Comparison of ENCODE assay signal across 14 cellular contexts in genomic region chr3:46565113-46565490, GRCh38. TPM values are rescaled to one million over a fixed set of nuclear protein-coding genes. Genes with fewer than 3 reads are reported as not detected.
DNase-seq lines count a peak whose midpoint lies in the region; ATAC-seq and TF ChIP-seq lines count a peak whose summit lies in the region.
"Had no signal": no experiment of that assay in that cellular context is flagged by ENCODE, and none has a peak within 500 bp of the region (broad histone marks: within the 10 kb centered on the region; RNA-seq: fewer than 3 reads in every experiment).

No MANE protein-coding gene starts in this region.

- H3K4me1 Mint-ChIP-seq in activated T-cell treated with anti-CD3 and anti-CD28 coated beads, Interleukin-2, amount 50 U/mL, for 4 hours (ENCODE audit: low read depth) = peaks cover 12% of the 10 kb centered on the region
- H3K4me1 Mint-ChIP-seq in stimulated activated naive CD8-positive, alpha-beta T cell treated with anti-CD3 and anti-CD28 coated beads, Interleukin-15, amount 100 ng/mL, for 72 hours = peaks cover 14% of the 10 kb centered on the region

- peak overlapping the region; percentile 70 for H3K4me3 Mint-ChIP-seq in activated T-cell treated with anti-CD3 and anti-CD28 coated beads, Interleukin-2, amount 50 U/mL, for 4 hours
- peak overlapping the region; percentile 45 to 77 for H3K4me3 Mint-ChIP-seq in stimulated activated naive CD8-positive, alpha-beta T cell treated with anti-CD3 and anti-CD28 coated beads, Interleukin-15, amount 100 ng/mL, for 72 hours

- no peak for DNase-seq in activated T-cell treated with anti-CD3 and anti-CD28 coated beads, Interleukin-2, amount 50 U/mL, for 4 hours
- DNase-seq in activated T-cell treated with anti-CD3 and anti-CD28 coated beads, Interleukin-2, amount 50 U/mL, for 1 hour = no peak
- no peak for DNase-seq in activated naive CD4-positive, alpha-beta T cell treated with anti-CD3 and anti-CD28 coated beads, Interleukin-2, amount 50 U/mL, for 72 hours (ENCODE audit: low spot score in 2 of 2)
- DNase-seq in lower lobe of right lung = no peak
- no peak for DNase-seq in stimulated activated naive CD8-positive, alpha-beta T cell treated with anti-CD3 and anti-CD28 coated beads, Interleukin-15, amount 100 ng/mL, for 72 hours
- no peak for DNase-seq in stimulated activated CD8-positive, alpha-beta memory T cell treated with anti-CD3 and anti-CD28 coated beads, Interleukin-4, amount 100 ng/mL, for 48 hours
- no peak for DNase-seq in globus pallidus (ENCODE audit: low spot score)
- DNase-seq in NCI-H526 treated with DMSO at 0.1 percent for 48 hours (lab: John Stamatoyannopoulos, UW) = no peak
- DNase-seq: GF-D8, tibial artery had no signal

- H3K9me3 ChIP-seq in lower lobe of right lung = no peaks in the 10 kb centered on the region

- H3K27ac Mint-ChIP-seq in activated naive CD4-positive, alpha-beta T cell treated with anti-CD3 and anti-CD28 coated beads, Interleukin-2, amount 50 U/mL, for 72 hours = no peak overlapping the region
- peak overlapping the region in 1 of 2 donors; percentile 39 for H3K27ac Mint-ChIP-seq in stimulated activated naive CD8-positive, alpha-beta T cell treated with anti-CD3 and anti-CD28 coated beads, Interleukin-15, amount 100 ng/mL, for 72 hours

- TF ChIP-seq CTCF in lower lobe of right lung (IDR thresholded peaks at IDR 0.05) = no peak

- ATAC-seq in activated T-cell treated with anti-CD3 and anti-CD28 coated beads, Interleukin-2, amount 50 U/mL, for 4 hours = no peak
- ATAC-seq in activated naive CD4-positive, alpha-beta T cell treated with anti-CD3 and anti-CD28 coated beads, Interleukin-2, amount 50 U/mL, for 72 hours = peak; percentile 15 to 40
- no peak for ATAC-seq in lower lobe of right lung
- ATAC-seq in stimulated activated naive CD8-positive, alpha-beta T cell treated with anti-CD3 and anti-CD28 coated beads, Interleukin-15, amount 100 ng/mL, for 72 hours = no peak

- H3K27ac ChIP-seq in lower lobe of right lung = no peak overlapping the region
- H3K27ac ChIP-seq: tibial artery had no signal

- H3K9me3 Mint-ChIP-seq in activated T-cell treated with anti-CD3 and anti-CD28 coated beads, Interleukin-2, amount 50 U/mL, for 4 hours = no peaks in the 10 kb centered on the region
- peaks cover 0 to 4% of the 10 kb centered on the region in 2 donors for H3K9me3 Mint-ChIP-seq in activated naive CD4-positive, alpha-beta T cell treated with anti-CD3 and anti-CD28 coated beads, Interleukin-2, amount 50 U/mL, for 72 hours
- peaks cover 0 to 4% of the 10 kb centered on the region in 2 donors for H3K9me3 Mint-ChIP-seq in stimulated activated naive CD8-positive, alpha-beta T cell treated with anti-CD3 and anti-CD28 coated beads, Interleukin-15, amount 100 ng/mL, for 72 hours

- intact Hi-C loops in lower lobe of right lung (cut with DNase I) = no loop called here

- H3K27me3 ChIP-seq in lower lobe of right lung (ENCODE audit: low read depth) = peaks cover 19% of the 10 kb centered on the region

- no peaks in the 10 kb centered on the region for H3K36me3 Mint-ChIP-seq in activated T-cell treated with anti-CD3 and anti-CD28 coated beads, Interleukin-2, amount 50 U/mL, for 4 hours (ENCODE audit: insufficient read depth)
- H3K36me3 Mint-ChIP-seq in activated naive CD4-positive, alpha-beta T cell treated with anti-CD3 and anti-CD28 coated beads, Interleukin-2, amount 50 U/mL, for 72 hours = peaks cover 0 to 11% of the 10 kb centered on the region in 2 donors

- peak overlapping the region; percentile 57 for H3K4me3 ChIP-seq in lower lobe of right lung

- H3K36me3 ChIP-seq in lower lobe of right lung = no peaks in the 10 kb centered on the region
- H3K36me3 ChIP-seq: tibial artery had no signal

- H3K27me3 Mint-ChIP-seq in activated T-cell treated with anti-CD3 and anti-CD28 coated beads, Interleukin-2, amount 50 U/mL, for 4 hours (ENCODE audit: low read depth) = peaks cover 13% of the 10 kb centered on the region
- peaks cover 59% of the 10 kb centered on the region for H3K27me3 Mint-ChIP-seq in stimulated activated naive CD8-positive, alpha-beta T cell treated with anti-CD3 and anti-CD28 coated beads, Interleukin-15, amount 100 ng/mL, for 72 hours

- peaks cover 19% of the 10 kb centered on the region for H3K4me1 ChIP-seq in lower lobe of right lung

RNA-seq across cellular contexts. Expression of gene LRRC2, which starts 1.0 kb away (rescaled TPM):
- total RNA-seq in activated T-cell treated with anti-CD3 and anti-CD28 coated beads, Interleukin-2, amount 50 U/mL, for 4 hours = under 1 TPM; 0.03 to 0.13 (median 0.03) TPM
- not detected for total RNA-seq in activated naive CD4-positive, alpha-beta T cell treated with anti-CD3 and anti-CD28 coated beads, Interleukin-2, amount 50 U/mL, for 72 hours
- total RNA-seq in lower lobe of right lung = 1.2 TPM
- total RNA-seq: MCF 10A, NCI-H460, SK-MEL-5 had no signal

RNA-seq across cellular contexts. Expression of gene FAM240A, which starts 47.2 kb away (rescaled TPM):
- not detected for total RNA-seq in activated T-cell treated with anti-CD3 and anti-CD28 coated beads, Interleukin-2, amount 50 U/mL, for 4 hours
- not detected for total RNA-seq in activated naive CD4-positive, alpha-beta T cell treated with anti-CD3 and anti-CD28 coated beads, Interleukin-2, amount 50 U/mL, for 72 hours
- total RNA-seq in lower lobe of right lung = not detected
- total RNA-seq: glomerular endothelial cell, MCF 10A, NCI-H460, SK-MEL-5 had no signal

Comparison
In these comparisons a context has a peak if more than half of its experiments do, and no peak if none do; other contexts are left out.
1. ATAC-seq: peak in activated naive CD4-positive, alpha-beta T cell treated with anti-CD3 and anti-CD28 coated beads, Interleukin-2, amount 50 U/mL, for 72 hours (2 of 2); none in activated T-cell treated with anti-CD3 and anti-CD28 coated beads, Interleukin-2, amount 50 U/mL, for 4 hours (0 of 2), lower lobe of right lung (0 of 2) and stimulated activated naive CD8-positive, alpha-beta T cell treated with anti-CD3 and anti-CD28 coated beads, Interleukin-15, amount 100 ng/mL, for 72 hours (single experiment).